ENCODE assay signal across 16 cellular contexts in genomic region chr22:44587911-44588310, GRCh38.
DNase-seq lines count a peak whose midpoint lies in the region; ATAC-seq, FAIRE-seq and TF ChIP-seq lines count a peak whose summit lies in the region.
"Had no signal": no experiment of that assay in that cellular context is flagged by ENCODE, and none has a peak within 500 bp of the region (broad histone marks: within the 10 kb centered on the region; RNA-seq: fewer than 3 reads in every experiment).

No MANE protein-coding gene starts in this region.

- H3K9me1 ChIP-seq in IMR-90 (ENCODE audit: insufficient read depth, low read length): no peaks in the 10 kb centered on the region
- H3K9me1 ChIP-seq in K562 (ENCODE audit: control insufficient read depth, insufficient read depth, low read length): no peaks in the 10 kb centered on the region

- no peak for ATAC-seq in IMR-90 (ENCODE audit: low read depth)
- no peak for ATAC-seq in K562

- H3K36me3 ChIP-seq in IMR-90 (ENCODE audit: control insufficient read depth, insufficient read depth, low read length): no peaks in the 10 kb centered on the region
- H3K36me3 ChIP-seq in K562 (ENCODE audit: control insufficient read depth, insufficient read depth, low read length): no peaks in the 10 kb centered on the region
- no peaks in the 10 kb centered on the region for H3K36me3 ChIP-seq in tibial nerve
- H3K36me3 ChIP-seq: HAP-1 had no signal

- FAIRE-seq in K562 (lab: Jason Lieb, UNC) (no peak), HTR-8/SVneo (lab: Jason Lieb, UNC) (no peak)
- FAIRE-seq: GM12892, H1 had no signal

- no peak overlapping the region for H4K5ac ChIP-seq in IMR-90 (ENCODE audit: low read depth, low read length)

- no peak overlapping the region for H2BK120ac ChIP-seq in IMR-90 (ENCODE audit: low read depth, low read length)

- WGBS in IMR-90 (ENCODE audit: extremely low coverage in 2 of 2, insufficient read length in 1 of 2), 2 experiments: no CpG with 5 or more reads among the region's 2 CpGs
- WGBS in K562 (ENCODE audit: insufficient coverage, low coverage, missing lambda C conversion rate): 11% methylated on average over 2 of the region's 2 CpGs
- WGBS in tibial nerve, 2 donors: 71 to 81% methylated on average over 2 of the region's 2 CpGs

- no peak overlapping the region for H2BK20ac ChIP-seq in IMR-90 (ENCODE audit: low read depth, low read length)

- peaks cover 2 to 8% (median 3%) of the 10 kb centered on the region in 7 donors for H3K9me3 Mint-ChIP-seq in CD14-positive monocyte
- H3K9me3 Mint-ChIP-seq: CD8-positive, alpha-beta memory T cell; HFFc6 had no signal

- H3K27me3 ChIP-seq in IMR-90 (ENCODE audit: control insufficient read depth, insufficient read depth, low read length): peaks cover 10% of the 10 kb centered on the region
- H3K27me3 ChIP-seq in K562 (ENCODE audit: control insufficient read depth in 2 of 2, insufficient read depth in 2 of 2, low read length in 2 of 2): peaks cover 0 to 35% of the 10 kb centered on the region in 2 experiments; a peak in 2 of 5 replicates
- peaks cover 0 to 33% of the 10 kb centered on the region in 2 donors for H3K27me3 ChIP-seq in tibial nerve

- H3K14ac ChIP-seq in IMR-90 (replicated peaks; ENCODE audit: low read depth, low read length): no peak overlapping the region

- intact Hi-C loops in CD14-positive monocyte (cut with micrococcal nuclease): no loop called here
- intact Hi-C loops in IMR-90 (cut with micrococcal nuclease): no loop called here
- intact Hi-C loops in K562 (cut with micrococcal nuclease): no loop called here

- TF ChIP-seq RAD21 in IMR-90 (IDR thresholded peaks at IDR 0.05; ENCODE audit: low read length) (no peak), K562 (CRISPR knock-in tag; conservative IDR thresholded peaks at IDR 0.05 in 1 of 2, IDR thresholded peaks at IDR 0.05 in 1 of 2) (no peak)

- no peak overlapping the region for H3K18ac ChIP-seq in IMR-90 (ENCODE audit: low read depth, low read length)

- H3K4me1 Mint-ChIP-seq in CD14-positive monocyte: peaks cover 16% of the 10 kb centered on the region
- H3K4me1 Mint-ChIP-seq: IgD-negative memory B cell had no signal

- H3K9ac ChIP-seq in IMR-90 (ENCODE audit: low read depth, low read length): no peak overlapping the region
- no peak overlapping the region for H3K9ac ChIP-seq in K562 (ENCODE audit: insufficient read depth in 1 of 2, low read depth in 2 of 2, low read length in 2 of 2)

- POLR2A ChIA-PET in IMR-90 (lab: Charles Lee; ENCODE audit: unreplicated experiment): no interaction called here
- POLR2A ChIA-PET in K562 (lab: Yijun Ruan, JAX): no interaction called here

- no peak overlapping the region for H2AK9ac ChIP-seq in IMR-90 (replicated peaks; ENCODE audit: low read depth, low read length, poor library complexity)

- H3K9me3 ChIP-seq in IMR-90 (ENCODE audit: control insufficient read depth, insufficient read depth, low read length): peaks cover 6% of the 10 kb centered on the region; the same call in 1 of the 2 replicates
- H3K9me3 ChIP-seq in K562 (replicated peaks; ENCODE audit: control insufficient read depth, insufficient read depth, low read depth, low read length): no peaks in the 10 kb centered on the region
- H3K9me3 ChIP-seq in tibial nerve: peaks cover 0 to 10% (median 0%) of the 10 kb centered on the region in 4 donors
- H3K9me3 ChIP-seq: Caco-2, HAP-1 had no signal

- H2AK5ac ChIP-seq in IMR-90 (ENCODE audit: low read depth, low read length): no peak overlapping the region

- H3K36me3 Mint-ChIP-seq in CD14-positive monocyte: no peaks in the 10 kb centered on the region
- H3K36me3 Mint-ChIP-seq: CD8-positive, alpha-beta memory T cell; IgD-negative memory B cell had no signal

- dilution Hi-C loops in IMR-90 (cut with HindIII; ENCODE audit: low sequenced_read_pairs, unreplicated experiment): no loop called here

- H3K4me1 ChIP-seq in IMR-90 (ENCODE audit: control insufficient read depth, insufficient read depth, low read length): peaks cover 3% of the 10 kb centered on the region
- H3K4me1 ChIP-seq in K562 (replicated peaks in 1 of 2; ENCODE audit: control insufficient read depth in 2 of 2, insufficient read depth in 2 of 2, low read length in 2 of 2): no peaks in the 10 kb centered on the region
- H3K4me1 ChIP-seq in tibial nerve: no peaks in the 10 kb centered on the region
- H3K4me1 ChIP-seq: HAP-1 had no signal

- no peaks in the 10 kb centered on the region for H3K79me2 ChIP-seq in K562 (ENCODE audit: control insufficient read depth, insufficient read depth, low read length)

- H3K4ac ChIP-seq in IMR-90 (ENCODE audit: low read depth, low read length): no peak overlapping the region

- H4K20me1 ChIP-seq in IMR-90 (ENCODE audit: insufficient read depth, low read length) (no peaks in the 10 kb centered on the region), K562 (replicated peaks; ENCODE audit: control insufficient read depth, insufficient read depth, low read length) (no peaks in the 10 kb centered on the region)

- H4K8ac ChIP-seq in IMR-90 (ENCODE audit: low read depth in 2 of 2, low read length in 2 of 2): no peak overlapping the region

- no TSS peak for BruUV-seq in IMR-90 (replicated peaks; lab: Mats Ljungman, UMichigan)
- no TSS peak for BruUV-seq in K562 (replicated peaks; lab: Mats Ljungman, UMichigan)

- H4K91ac ChIP-seq in IMR-90 (ENCODE audit: insufficient read depth, low read depth, low read length): no peak overlapping the region

- H3K23ac ChIP-seq in IMR-90 (ENCODE audit: low read depth, low read length): no peak overlapping the region

- peak overlapping the region in 1 of 2 donors; percentile 43 for H3K4me3 Mint-ChIP-seq in CD14-positive monocyte
- H3K4me3 Mint-ChIP-seq: HFFc6, IgD-negative memory B cell had no signal

- no peak for TF ChIP-seq CTCF in CD14-positive monocyte (IDR thresholded peaks at IDR 0.05)
- TF ChIP-seq CTCF in IMR-90 (conservative IDR thresholded peaks at IDR 0.05; ENCODE audit: low read depth, low read length): no peak
- no peak for TF ChIP-seq CTCF in K562 (IDR thresholded peaks at IDR 0.05 in 2 of 3, conservative IDR thresholded peaks at IDR 0.05 in 1 of 3; ENCODE audit: insufficient read depth in 2 of 3, low read depth in 1 of 3, low read length in 3 of 3)
- no peak for TF ChIP-seq CTCF in tibial nerve (IDR thresholded peaks at IDR 0.05)

- H3K27me3 Mint-ChIP-seq in CD14-positive monocyte (ENCODE audit: low read depth in 3 of 3): peaks cover 21 to 37% (median 30%) of the 10 kb centered on the region in 3 donors

- CTCF ChIA-PET in IMR-90 (lab: Yijun Ruan, JAX) (no interaction called here), K562 (lab: Yijun Ruan, JAX; ENCODE audit: low intra/inter-chr PET ratio) (no interaction called here)

- no peak overlapping the region for H2BK15ac ChIP-seq in IMR-90 (ENCODE audit: low read depth, low read length)

- H3K27ac Mint-ChIP-seq in CD14-positive monocyte: peak overlapping the region in 2 of 7 donors; percentile 11 to 46
- H3K27ac Mint-ChIP-seq: HFFc6 had no signal

- no peak overlapping the region for H3K4me2 ChIP-seq in IMR-90 (ENCODE audit: low read depth, low read length)
- H3K4me2 ChIP-seq in K562 (ENCODE audit: insufficient read depth, low read length): no peak overlapping the region

- no peak overlapping the region for H3K4me3 ChIP-seq in IMR-90 (ENCODE audit: insufficient read depth, low read depth, low read length)
- H3K4me3 ChIP-seq in K562: no peak overlapping the region
- no peak overlapping the region for H3K4me3 ChIP-seq in tibial nerve
- H3K4me3 ChIP-seq: HAP-1 had no signal

- H3K27ac ChIP-seq in IMR-90 (ENCODE audit: insufficient read depth, low read length) (no peak overlapping the region), K562 (ENCODE audit: extremely low read depth, low read depth, low read length) (no peak overlapping the region), tibial nerve (no peak overlapping the region)

- TF ChIP-seq EP300 in K562 (IDR thresholded peaks at IDR 0.05; ENCODE audit: low read length) (no peak), tibial nerve (IDR thresholded peaks at IDR 0.05) (no peak)

- in situ Hi-C loops in IMR-90 (cut with MboI; ENCODE audit: low sequenced_read_pairs): no loop called here
- in situ Hi-C loops in K562 (cut with MboI): no loop called here

- H2AFZ ChIP-seq in IMR-90 (replicated peaks; ENCODE audit: low read length, poor library complexity) (no peak overlapping the region), K562 (ENCODE audit: low read depth, low read length) (no peak overlapping the region)

- TF ChIP-seq POLR2A in IMR-90 (IDR thresholded peaks at IDR 0.05; ENCODE audit: low read depth, low read length) (no peak), K562 (conservative IDR thresholded peaks at IDR 0.05) (no peak), tibial nerve (IDR thresholded peaks at IDR 0.05) (no peak)

- H3K56ac ChIP-seq in IMR-90 (ENCODE audit: extremely low read depth, insufficient read depth, low read length): no peak overlapping the region

- H3K79me1 ChIP-seq in IMR-90 (ENCODE audit: low read depth in 1 of 2, low read length in 2 of 2): no peaks in the 10 kb centered on the region

- peak; percentile 2 for DNase-seq in CD14-positive monocyte (ENCODE audit: low spot score)
- no peak for DNase-seq in IMR-90
- peak in 1 of 4 experiments; percentile 15 for DNase-seq in K562 (ENCODE audit: extremely low read depth in 1 of 4, low spot score in 3 of 4)
- peak; percentile 15 for DNase-seq in superior temporal gyrus (ENCODE audit: extremely low spot score)
- no peak for DNase-seq in HUDEP-2 (lab: John Stamatoyannopoulos, UW; ENCODE audit: unreplicated experiment in 76 of 76)
- no peak for DNase-seq in tibial nerve (ENCODE audit: low spot score in 2 of 2)
- DNase-seq in HTR-8/SVneo (ENCODE audit: insufficient read length, low spot score): no peak
- DNase-seq: Caco-2, DND-41, GDM1, HFFc6 had no signal

- no peak overlapping the region for H2BK5ac ChIP-seq in IMR-90 (ENCODE audit: low read depth, low read length, poor library complexity, severe bottlenecking)

TF ChIP-seq in IMR-90, 13 proteins besides CTCF, POLR2A, EP300 and RAD21 (continues in another document):
- peak; percentile 78 for TF ChIP-seq NFE2L2 (IDR thresholded peaks at IDR 0.05; ENCODE audit: low read depth, low read length)

TF ChIP-seq in K562, 482 proteins besides CTCF, POLR2A, EP300 and RAD21 (continues in another document):
- TF ChIP-seq MAFF (IDR thresholded peaks at IDR 0.05; ENCODE audit: low read length) (peak; percentile 50; the same call in 1 of the 2 replicates), MAFG (tag; conservative IDR thresholded peaks at IDR 0.05) (peak; percentile 80), HDAC3 (IDR thresholded peaks at IDR 0.05; ENCODE audit: borderline replicate concordance, partially characterized antibody) (no peak), ZNF316 (IDR thresholded peaks at IDR 0.05) (peak; percentile 77), NFE2 (IDR thresholded peaks at IDR 0.05; ENCODE audit: low read depth) (peak; percentile 49; the same call in 1 of the 2 replicates)

Comparison
In these comparisons a context has a peak if more than half of its experiments do, and no peak if none do; other contexts are left out.
1. DNase-seq: peak in CD14-positive monocyte (single experiment) and superior temporal gyrus (single experiment); none in IMR-90 (single experiment), HUDEP-2 (0 of 76), tibial nerve (0 of 2) and HTR-8/SVneo (single experiment).